23 cellular contexts compared by ENCODE assay signal in the genomic region with DNA sequence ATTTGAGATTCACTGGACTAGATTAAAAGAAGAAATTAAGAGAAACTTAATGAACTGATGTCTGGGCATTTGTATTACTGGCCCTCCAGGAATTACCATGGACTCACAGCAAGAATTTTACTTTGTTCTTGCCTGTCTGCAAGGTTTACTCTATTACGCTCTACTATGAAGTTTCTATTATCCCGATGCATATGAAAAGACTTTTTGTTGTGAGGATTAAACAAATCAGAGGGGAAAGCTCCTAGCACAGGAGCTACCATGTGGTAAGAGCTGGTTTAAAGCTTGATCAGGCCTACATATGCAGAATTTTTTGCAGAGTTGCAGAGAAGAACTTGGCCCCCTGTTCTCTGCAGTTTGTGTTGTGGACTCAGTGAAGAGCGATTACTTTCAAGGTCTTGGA.
DNase-seq lines count a peak whose midpoint lies in the region; ATAC-seq, FAIRE-seq and TF ChIP-seq lines count a peak whose summit lies in the region.
"Had no signal": no experiment of that assay in that cellular context is flagged by ENCODE, and none has a peak within 500 bp of the region (broad histone marks: within the 10 kb centered on the region; RNA-seq: fewer than 3 reads in every experiment).

No MANE protein-coding gene starts in this region.

- H4K20me1 ChIP-seq in SK-N-SH (ENCODE audit: insufficient read depth) (no peaks in the 10 kb centered on the region), astrocyte (ENCODE audit: insufficient read depth, low read length) (no peaks in the 10 kb centered on the region), neural progenitor cell (ENCODE audit: low read depth) (no peaks in the 10 kb centered on the region)
- H4K20me1 ChIP-seq: BLaER1 had no signal

- no peaks in the 10 kb centered on the region for H3K27me3 Mint-ChIP-seq in astrocyte (ENCODE audit: low read depth, unreplicated experiment)
- H3K27me3 Mint-ChIP-seq in neural progenitor cell (ENCODE audit: insufficient read depth, low read depth): no peaks in the 10 kb centered on the region
- H3K27me3 Mint-ChIP-seq in activated CD4-positive, alpha-beta memory T cell treated with anti-CD3 and anti-CD28 coated beads for 36 hours: no peaks in the 10 kb centered on the region
- H3K27me3 Mint-ChIP-seq: B cell; CD4-positive, CD25-positive, alpha-beta regulatory T cell had no signal

- H3K9me3 Mint-ChIP-seq in astrocyte (ENCODE audit: unreplicated experiment) (no peaks in the 10 kb centered on the region), neural progenitor cell (peaks cover 14% of the 10 kb centered on the region)
- H3K9me3 Mint-ChIP-seq in activated CD4-positive, alpha-beta memory T cell treated with anti-CD3 and anti-CD28 coated beads for 36 hours: no peaks in the 10 kb centered on the region
- H3K9me3 Mint-ChIP-seq: CD8-positive, alpha-beta T cell had no signal

- FAIRE-seq in astrocyte (lab: Jason Lieb, UNC): no peak
- FAIRE-seq: A204.1, G401.6, GM12878, GM18507, H54 had no signal

- no peak for TF ChIP-seq CTCF in SK-N-SH (IDR thresholded peaks at IDR 0.05)
- TF ChIP-seq CTCF in astrocyte (IDR thresholded peaks at IDR 0.05; ENCODE audit: insufficient read depth, low read depth, low read length): no peak
- no peak for TF ChIP-seq CTCF in neural progenitor cell (IDR thresholded peaks at IDR 0.05)

- H3K4me2 ChIP-seq in SK-N-SH (no peak overlapping the region), astrocyte (ENCODE audit: low read length) (peak overlapping the region; percentile 13), neural progenitor cell (peak overlapping the region; percentile 25)
- H3K4me2 ChIP-seq: BLaER1 had no signal

- POLR2A ChIA-PET in SK-N-SH (lab: Yijun Ruan, JAX): no interaction called here
- POLR2A ChIA-PET in activated CD4-positive, alpha-beta memory T cell treated with anti-CD3 and anti-CD28 coated beads for 36 hours (lab: Charles Lee): no interaction called here

- CTCF ChIA-PET in SK-N-SH (lab: Yijun Ruan, JAX): no interaction called here
- CTCF ChIA-PET in activated CD4-positive, alpha-beta memory T cell treated with anti-CD3 and anti-CD28 coated beads for 36 hours (lab: Charles Lee): no interaction called here

- peaks cover 10% of the 10 kb centered on the region for H3F3A ChIP-seq in SK-N-SH (replicated peaks; ENCODE audit: insufficient read depth)
- peaks cover 26% of the 10 kb centered on the region for H3F3A ChIP-seq in neural progenitor cell (ENCODE audit: low read depth)

- H3K36me3 ChIP-seq in SK-N-SH (replicated peaks in 1 of 2; ENCODE audit: control insufficient read depth in 1 of 2, insufficient read depth in 2 of 2, low read length in 1 of 2) (no peaks in the 10 kb centered on the region), astrocyte (ENCODE audit: insufficient read depth, low read length) (no peaks in the 10 kb centered on the region), neural progenitor cell (no peaks in the 10 kb centered on the region), MG63 (no peaks in the 10 kb centered on the region)
- H3K36me3 ChIP-seq: BLaER1 had no signal

- H3K9me3 ChIP-seq in SK-N-SH: no peaks in the 10 kb centered on the region
- no peaks in the 10 kb centered on the region for H3K9me3 ChIP-seq in astrocyte (ENCODE audit: insufficient read depth, low read depth, low read length)
- no peaks in the 10 kb centered on the region for H3K9me3 ChIP-seq in neural progenitor cell (ENCODE audit: low read depth)
- no peaks in the 10 kb centered on the region for H3K9me3 ChIP-seq in MG63
- H3K9me3 ChIP-seq: BLaER1, Caco-2 had no signal

- H3K9ac ChIP-seq in SK-N-SH: no peak overlapping the region
- H3K9ac ChIP-seq in astrocyte (ENCODE audit: low read length): no peak overlapping the region
- H3K9ac ChIP-seq in neural progenitor cell: no peak overlapping the region
- H3K9ac ChIP-seq: BLaER1 had no signal

- H3K4me1 ChIP-seq in SK-N-SH (ENCODE audit: control insufficient read depth in 1 of 2, insufficient read depth in 2 of 2, low read depth in 1 of 2, low read length in 1 of 2): peaks cover 22 to 23% of the 10 kb centered on the region in 2 experiments
- peaks cover 19% of the 10 kb centered on the region for H3K4me1 ChIP-seq in astrocyte (ENCODE audit: insufficient read depth, low read length)
- H3K4me1 ChIP-seq in neural progenitor cell: peaks cover 47% of the 10 kb centered on the region
- H3K4me1 ChIP-seq: BLaER1 had no signal

- H2AFZ ChIP-seq in SK-N-SH (ENCODE audit: low read depth): no peak overlapping the region
- no peak overlapping the region for H2AFZ ChIP-seq in astrocyte (ENCODE audit: low read depth, low read length)
- H2AFZ ChIP-seq in neural progenitor cell (replicated peaks): no peak overlapping the region

- peak overlapping the region in 1 of 2 experiments; percentile 82; a peak in 1 of 4 replicates for H3K27ac ChIP-seq in SK-N-SH (ENCODE audit: low read depth in 2 of 2, low read length in 1 of 2)
- no peak overlapping the region for H3K27ac ChIP-seq in astrocyte (ENCODE audit: low read depth, low read length)
- H3K27ac ChIP-seq in neural progenitor cell: no peak overlapping the region
- H3K27ac ChIP-seq: 22Rv1, BLaER1, C4-2B had no signal

- DNase-seq in SK-N-SH (no peak), astrocyte (ENCODE audit: low read depth) (no peak), neural progenitor cell (ENCODE audit: low spot score) (no peak), MG63 (no peak), NCI-H2227 treated with DMSO at 0.1 percent for 48 hours (lab: John Stamatoyannopoulos, UW) (no peak)
- no peak for DNase-seq in activated CD4-positive, alpha-beta memory T cell treated with anti-CD3 and anti-CD28 coated beads for 36 hours
- DNase-seq: Caco-2; CD4-positive, CD25-positive, alpha-beta regulatory T cell; CD8-positive, alpha-beta T cell; DMS153; DND-41; GOT3; HCEC 1CT had no signal

- H3K4me1 Mint-ChIP-seq in astrocyte (ENCODE audit: low read depth, unreplicated experiment) (no peaks in the 10 kb centered on the region), neural progenitor cell (peaks cover 60% of the 10 kb centered on the region)
- no peaks in the 10 kb centered on the region for H3K4me1 Mint-ChIP-seq in activated CD4-positive, alpha-beta memory T cell treated with anti-CD3 and anti-CD28 coated beads for 36 hours (ENCODE audit: low read depth)
- H3K4me1 Mint-ChIP-seq: B cell; CD4-positive, CD25-positive, alpha-beta regulatory T cell had no signal

- H3K27me3 ChIP-seq in SK-N-SH (ENCODE audit: insufficient read depth) (no peaks in the 10 kb centered on the region), astrocyte (ENCODE audit: insufficient read depth, low read length) (no peaks in the 10 kb centered on the region), neural progenitor cell (no peaks in the 10 kb centered on the region), MG63 (no peaks in the 10 kb centered on the region)
- H3K27me3 ChIP-seq: BLaER1 had no signal

- no peaks in the 10 kb centered on the region for H3K9me2 ChIP-seq in SK-N-SH

- H3K36me3 Mint-ChIP-seq in astrocyte (ENCODE audit: low read depth, unreplicated experiment) (no peaks in the 10 kb centered on the region), neural progenitor cell (peaks cover 41% of the 10 kb centered on the region)
- H3K36me3 Mint-ChIP-seq in activated CD4-positive, alpha-beta memory T cell treated with anti-CD3 and anti-CD28 coated beads for 36 hours: no peaks in the 10 kb centered on the region
- H3K36me3 Mint-ChIP-seq: CD4-positive, CD25-positive, alpha-beta regulatory T cell; CD8-positive, alpha-beta T cell had no signal

- peak; percentile 35; the same call in 2 of the 3 replicates for ATAC-seq in SK-N-SH treated with all-trans-retinoic acid at 6 μM for 48 hours
- ATAC-seq: CD8-positive, alpha-beta T cell; GM12878 had no signal

- intact Hi-C loops in activated CD4-positive, alpha-beta memory T cell treated with anti-CD3 and anti-CD28 coated beads for 36 hours (cut with micrococcal nuclease): no loop called here

- TF ChIP-seq EP300 in SK-N-SH (IDR thresholded peaks at IDR 0.05; ENCODE audit: borderline replicate concordance in 1 of 2, low read depth in 1 of 2, low read length in 1 of 2): no peak

- no peak for TF ChIP-seq RAD21 in SK-N-SH (IDR thresholded peaks at IDR 0.05; ENCODE audit: low read length)

- H3K4me3 ChIP-seq in SK-N-SH (ENCODE audit: low read depth in 2 of 2, low read length in 1 of 2): no peak overlapping the region
- no peak overlapping the region for H3K4me3 ChIP-seq in astrocyte (ENCODE audit: insufficient read depth, low read depth, low read length)
- H3K4me3 ChIP-seq in neural progenitor cell: no peak overlapping the region
- no peak overlapping the region for H3K4me3 ChIP-seq in MG63
- H3K4me3 ChIP-seq: BLaER1, GM12878 had no signal

- WGBS in SK-N-SH (ENCODE audit: low lambda C conversion rate): 100% methylated on average over 3 of the region's 3 CpGs

- H3K4me3 Mint-ChIP-seq in astrocyte (ENCODE audit: unreplicated experiment) (no peak overlapping the region), neural progenitor cell (no peak overlapping the region)
- H3K4me3 Mint-ChIP-seq in activated CD4-positive, alpha-beta memory T cell treated with anti-CD3 and anti-CD28 coated beads for 36 hours: no peak overlapping the region
- H3K4me3 Mint-ChIP-seq: B cell; CD4-positive, CD25-positive, alpha-beta regulatory T cell; CD8-positive, alpha-beta T cell had no signal

- H3K79me2 ChIP-seq in SK-N-SH (ENCODE audit: insufficient read depth) (no peaks in the 10 kb centered on the region), astrocyte (ENCODE audit: insufficient read depth, low read length) (no peaks in the 10 kb centered on the region), neural progenitor cell (ENCODE audit: low read depth) (no peaks in the 10 kb centered on the region)

- no peak overlapping the region for H3K27ac Mint-ChIP-seq in astrocyte (ENCODE audit: unreplicated experiment)
- peak overlapping the region; percentile 91 for H3K27ac Mint-ChIP-seq in neural progenitor cell
- H3K27ac Mint-ChIP-seq in activated CD4-positive, alpha-beta memory T cell treated with anti-CD3 and anti-CD28 coated beads for 36 hours: no peak overlapping the region
- H3K27ac Mint-ChIP-seq: B cell; CD4-positive, CD25-positive, alpha-beta regulatory T cell; CD8-positive, alpha-beta T cell had no signal

TF ChIP-seq in SK-N-SH treated with all-trans-retinoic acid at 6 μM for 48 hours, 23 proteins besides CTCF, POLR2A, EP300 and RAD21:
- TF ChIP-seq CSDC2 (CRISPR knock-in tag; IDR thresholded peaks at IDR 0.05) (0 out of 2 replicates have a peak, but pooled peaks have one; percentile 12), OSR1 (CRISPR knock-in tag; IDR thresholded peaks at IDR 0.05) (no peak)

TF ChIP-seq in SK-N-SH, 30 proteins besides CTCF, POLR2A, EP300 and RAD21 (continues in another document):
- no peak for TF ChIP-seq ELF1 (IDR thresholded peaks at IDR 0.05)
- TF ChIP-seq SIN3A (IDR thresholded peaks at IDR 0.05; ENCODE audit: borderline replicate concordance, low read depth, low read length): no peak
- no peak for TF ChIP-seq POLR2AphosphoS5 (IDR thresholded peaks at IDR 0.05; ENCODE audit: low read depth, low read length)
- TF ChIP-seq GATA2 (CRISPR knock-in tag; IDR thresholded peaks at IDR 0.05): no peak
- TF ChIP-seq RXRA (IDR thresholded peaks at IDR 0.05; ENCODE audit: borderline replicate concordance, low read depth): no peak
- TF ChIP-seq JUND (IDR thresholded peaks at IDR 0.05): no peak
- TF ChIP-seq FOXJ3 (CRISPR knock-in tag; IDR thresholded peaks at IDR 0.05): no peak
- TF ChIP-seq SMC3 (IDR thresholded peaks at IDR 0.05; ENCODE audit: low read depth, low read length): no peak
- TF ChIP-seq FOXM1 (IDR thresholded peaks at IDR 0.05; ENCODE audit: low read depth): no peak
